9 cellular contexts compared by ENCODE assay signal in the genomic region with DNA sequence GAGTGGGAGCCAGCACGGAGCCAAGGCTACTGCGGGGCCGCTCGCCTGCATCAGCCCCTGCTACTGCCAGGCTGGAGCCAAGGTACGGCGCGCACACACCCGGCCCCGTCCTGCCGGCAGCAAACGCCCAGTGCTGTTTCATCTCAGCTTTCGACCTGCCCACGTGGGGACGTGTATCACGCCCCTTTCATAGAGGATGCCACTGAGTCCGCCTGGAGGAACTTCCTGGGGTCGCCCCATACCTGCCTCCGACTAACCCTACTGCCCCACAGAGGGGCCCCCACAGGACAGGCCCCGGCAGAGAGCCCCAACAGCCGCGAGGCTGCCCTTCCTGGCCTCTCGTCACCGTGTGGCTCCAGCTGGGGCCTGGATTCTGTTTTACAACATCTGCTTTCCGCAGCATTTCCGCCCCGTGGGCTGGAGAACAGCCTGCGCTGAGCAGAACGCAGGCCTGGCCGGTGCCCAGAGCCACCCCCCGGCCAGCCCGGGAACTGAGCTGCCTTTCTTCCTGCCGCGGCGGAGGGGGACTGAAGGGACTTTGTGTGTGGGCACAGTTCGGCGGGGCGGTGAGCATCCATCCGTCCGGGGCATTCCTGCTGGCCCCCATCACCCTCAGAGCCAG. TPM values are rescaled to one million over a fixed set of nuclear protein-coding genes. Genes with fewer than 3 reads are reported as not detected.
DNase-seq lines count a peak whose midpoint lies in the region; ATAC-seq and TF ChIP-seq lines count a peak whose summit lies in the region.
"Had no signal": no experiment of that assay in that cellular context is flagged by ENCODE, and none has a peak within 500 bp of the region (broad histone marks: within the 10 kb centered on the region; RNA-seq: fewer than 3 reads in every experiment).

No MANE protein-coding gene starts in this region.

- TF ChIP-seq CTCF in brain (conservative IDR thresholded peaks at IDR 0.05), result peak; percentile 21 to 23

- DNase-seq in H7 (peak; percentile 55), left kidney (ENCODE audit: low read depth, low spot score) (peak; percentile 93), amniotic stem cell (lab: John Stamatoyannopoulos, UW) (no peak), iPS-NIHi11 (ENCODE audit: low spot score) (no peak)
- DNase-seq: NK-92 treated with Interleukin-12 subunit alpha and Interleukin-12 subunit beta, amount 100 ng/mL, for 24 hours had no signal

- H3K4me3 ChIP-seq in H7 (ENCODE audit: insufficient read depth, low read depth, low read length), result no peak overlapping the region

- H3K4me3 Mint-ChIP-seq in brain, result no peak overlapping the region
- H3K4me3 Mint-ChIP-seq in stimulated activated memory B cell treated with anti-CD40 and anti-IgM and Interleukin-4, amounts not matched to agents 10 μg/mL and 1 μg/mL and 100 μg/mL, for 72 hours, result no peak overlapping the region

- peak overlapping the region in 2 of 5 experiments; percentile 43 to 63 for H3K27ac Mint-ChIP-seq in brain
- H3K27ac Mint-ChIP-seq in stimulated activated memory B cell treated with anti-CD40 and anti-IgM and Interleukin-4, amounts not matched to agents 10 μg/mL and 1 μg/mL and 100 μg/mL, for 72 hours, result no peak overlapping the region

- no peaks in the 10 kb centered on the region for H3K9me3 Mint-ChIP-seq in brain
- peaks cover 3% of the 10 kb centered on the region for H3K9me3 Mint-ChIP-seq in stimulated activated memory B cell treated with anti-CD40 and anti-IgM and Interleukin-4, amounts not matched to agents 10 μg/mL and 1 μg/mL and 100 μg/mL, for 72 hours

- H3K27me3 Mint-ChIP-seq in brain, result peaks cover 9% of the 10 kb centered on the region
- no peaks in the 10 kb centered on the region for H3K27me3 Mint-ChIP-seq in stimulated activated memory B cell treated with anti-CD40 and anti-IgM and Interleukin-4, amounts not matched to agents 10 μg/mL and 1 μg/mL and 100 μg/mL, for 72 hours

- no peaks in the 10 kb centered on the region for H3K36me3 ChIP-seq in H7 (replicated peaks; ENCODE audit: control insufficient read depth, insufficient read depth, low read length)

- ATAC-seq in stimulated activated memory B cell treated with anti-CD40 and anti-IgM and Interleukin-4, amounts not matched to agents 10 μg/mL and 1 μg/mL and 100 μg/mL, for 72 hours, result peak; percentile 46
- no peak for ATAC-seq in HG03520 (IDR thresholded peaks at IDR 0.05; ENCODE audit: unreplicated experiment)
- no peak for ATAC-seq in GM18498 (IDR thresholded peaks at IDR 0.05; ENCODE audit: unreplicated experiment)

- peaks cover 17% of the 10 kb centered on the region for H3K4me1 Mint-ChIP-seq in brain
- H3K4me1 Mint-ChIP-seq in stimulated activated memory B cell treated with anti-CD40 and anti-IgM and Interleukin-4, amounts not matched to agents 10 μg/mL and 1 μg/mL and 100 μg/mL, for 72 hours, result no peaks in the 10 kb centered on the region

- H3K27me3 ChIP-seq in H7 (ENCODE audit: control insufficient read depth, insufficient read depth, low read length), result no peaks in the 10 kb centered on the region

- peaks cover 17% of the 10 kb centered on the region for H3K36me3 Mint-ChIP-seq in brain
- peaks cover 13% of the 10 kb centered on the region for H3K36me3 Mint-ChIP-seq in stimulated activated memory B cell treated with anti-CD40 and anti-IgM and Interleukin-4, amounts not matched to agents 10 μg/mL and 1 μg/mL and 100 μg/mL, for 72 hours

RNA-seq across cellular contexts. Expression of gene ARHGAP8, which starts 22.9 kb away (rescaled TPM):
- 24.8 and 28.3 TPM in 2 replicates for total RNA-seq in H7 (2014; rRNA removed; shearing (Covaris generic))
- polyA plus RNA-seq in brain (ENCODE audit: insufficient read depth, low read depth, low replicate concordance), result 2.5 TPM

RNA-seq across cellular contexts. Expression of gene PRR5, which starts 27.5 kb away (rescaled TPM):
- total RNA-seq in H7 (2014; rRNA removed; shearing (Covaris generic)), result 7.7 and 8.4 TPM in 2 replicates
- polyA plus RNA-seq in brain (ENCODE audit: insufficient read depth, low read depth, low replicate concordance), result 6.5 TPM

Comparison
In these comparisons a context has a peak if more than half of its experiments do, and no peak if none do; other contexts are left out.
1. DNase-seq: peak in H7 (single experiment) and left kidney (single experiment); none in amniotic stem cell (single experiment) and iPS-NIHi11 (single experiment).